Comparison of ENCODE assay signal across 1 cellular context in genomic region chr22:32175751-32176644, GRCh38.
TF ChIP-seq lines count a peak whose summit lies in the region.

No MANE protein-coding gene starts in this region.

TF ChIP-seq in SK-N-SH treated with all-trans-retinoic acid at 6 μM for 48 hours, 23 proteins besides CTCF, POLR2A, EP300 and RAD21 (continued from another document):
- TF ChIP-seq SNAI2 (CRISPR knock-in tag; IDR thresholded peaks at IDR 0.05) (no peak), CSDC2 (CRISPR knock-in tag; IDR thresholded peaks at IDR 0.05) (no peak), TCF4 (CRISPR knock-in tag; IDR thresholded peaks at IDR 0.05; ENCODE audit: borderline replicate concordance) (no peak), RARB (CRISPR knock-in tag; IDR thresholded peaks at IDR 0.05) (no peak), ZNF565 (CRISPR knock-in tag; conservative IDR thresholded peaks at IDR 0.05; ENCODE audit: low read depth) (no peak), ISL1 (CRISPR knock-in tag; IDR thresholded peaks at IDR 0.05) (no peak), ZNF70 (CRISPR knock-in tag; IDR thresholded peaks at IDR 0.05) (no peak), ESRRG (CRISPR knock-in tag; IDR thresholded peaks at IDR 0.05) (no peak)
- TF ChIP-seq, protein P1, sequence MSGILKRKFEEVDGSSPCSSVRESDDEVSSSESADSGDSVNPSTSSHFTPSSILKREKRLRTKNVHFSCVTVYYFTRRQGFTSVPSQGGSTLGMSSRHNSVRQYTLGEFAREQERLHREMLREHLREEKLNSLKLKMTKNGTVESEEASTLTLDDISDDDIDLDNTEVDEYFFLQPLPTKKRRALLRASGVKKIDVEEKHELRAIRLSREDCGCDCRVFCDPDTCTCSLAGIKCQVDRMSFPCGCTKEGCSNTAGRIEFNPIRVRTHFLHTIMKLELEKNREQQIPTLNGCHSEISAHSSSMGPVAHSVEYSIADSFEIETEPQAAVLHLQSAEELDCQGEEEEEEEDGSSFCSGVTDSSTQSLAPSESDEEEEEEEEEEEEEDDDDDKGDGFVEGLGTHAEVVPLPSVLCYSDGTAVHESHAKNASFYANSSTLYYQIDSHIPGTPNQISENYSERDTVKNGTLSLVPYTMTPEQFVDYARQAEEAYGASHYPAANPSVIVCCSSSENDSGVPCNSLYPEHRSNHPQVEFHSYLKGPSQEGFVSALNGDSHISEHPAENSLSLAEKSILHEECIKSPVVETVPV (CRISPR knock-in tag; IDR thresholded peaks at IDR 0.05) = no peak
- TF ChIP-seq, protein P2, sequence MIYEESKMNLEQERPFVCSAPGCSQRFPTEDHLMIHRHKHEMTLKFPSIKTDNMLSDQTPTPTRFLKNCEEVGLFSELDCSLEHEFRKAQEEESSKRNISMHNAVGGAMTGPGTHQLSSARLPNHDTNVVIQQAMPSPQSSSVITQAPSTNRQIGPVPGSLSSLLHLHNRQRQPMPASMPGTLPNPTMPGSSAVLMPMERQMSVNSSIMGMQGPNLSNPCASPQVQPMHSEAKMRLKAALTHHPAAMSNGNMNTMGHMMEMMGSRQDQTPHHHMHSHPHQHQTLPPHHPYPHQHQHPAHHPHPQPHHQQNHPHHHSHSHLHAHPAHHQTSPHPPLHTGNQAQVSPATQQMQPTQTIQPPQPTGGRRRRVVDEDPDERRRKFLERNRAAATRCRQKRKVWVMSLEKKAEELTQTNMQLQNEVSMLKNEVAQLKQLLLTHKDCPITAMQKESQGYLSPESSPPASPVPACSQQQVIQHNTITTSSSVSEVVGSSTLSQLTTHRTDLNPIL (CRISPR knock-in tag; IDR thresholded peaks at IDR 0.05; ENCODE audit: low read depth) = no peak
